In the genomic region with DNA sequence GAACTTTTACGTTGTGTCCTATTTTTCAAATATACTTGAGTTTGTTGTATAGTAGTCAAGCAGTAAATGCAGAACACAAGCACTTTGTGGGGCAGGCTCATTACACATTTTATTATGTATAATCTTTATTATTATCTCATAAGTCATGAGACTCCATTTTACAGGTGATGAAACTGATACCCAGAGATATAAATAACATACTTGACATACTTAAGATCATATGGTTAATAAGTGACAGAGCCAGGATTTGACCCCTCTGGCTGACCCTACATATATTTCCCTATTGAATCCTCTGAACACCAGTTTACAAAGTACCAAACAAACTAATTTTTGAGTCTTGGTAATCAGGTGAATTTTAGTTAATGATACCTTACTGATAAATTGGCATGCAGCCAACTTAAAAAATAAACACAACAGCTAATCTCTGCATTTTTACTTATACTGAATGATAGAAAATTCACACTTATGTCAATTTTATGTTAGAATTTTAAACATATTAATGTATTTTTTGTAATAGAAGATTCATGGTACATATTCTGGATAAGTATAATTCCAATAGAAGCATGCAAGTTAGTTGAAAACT, we compare ENCODE assay signal across 18 cellular contexts.
"Had no signal": no experiment of that assay in that cellular context is flagged by ENCODE, and none has a peak within 500 bp of the region (broad histone marks: within the 10 kb centered on the region; RNA-seq: fewer than 3 reads in every experiment).

No MANE protein-coding gene starts in this region.

- H3K9me3 ChIP-seq: breast epithelium, prostate gland, sigmoid colon had no signal

- H2AFZ ChIP-seq: hepatocyte had no signal

- H3K27ac ChIP-seq: breast epithelium, prostate gland, sigmoid colon had no signal

- H3K27me3 ChIP-seq: breast epithelium, hepatocyte, sigmoid colon had no signal

- H3K27ac Mint-ChIP-seq: activated CD4-positive, alpha-beta memory T cell treated with anti-CD3 and anti-CD28 coated beads for 36 hours; activated naive CD8-positive, alpha-beta T cell; endodermal cell; nephron had no signal

- H3K4me1 ChIP-seq: breast epithelium, prostate gland, sigmoid colon had no signal

- DNase-seq: activated CD4-positive, alpha-beta memory T cell treated with anti-CD3 and anti-CD28 coated beads for 36 hours; activated CD4-positive, alpha-beta T cell treated with anti-CD3 and anti-CD28 coated beads for 1 hour; activated gamma-delta T cell; activated T-cell treated with anti-CD3 and anti-CD28 coated beads, Interleukin-2, amount 50 U/mL, for 48 hours; anterior cingulate cortex; endodermal cell; erythroblast; kidney glomerular epithelial cell; mesendoderm; occipital lobe; sigmoid colon; stimulated activated naive CD4-positive, alpha-beta T cell treated with Interleukin-2 at 50 U/mL for 16 hours; trophoblast cell had no signal

- H3K36me3 ChIP-seq: breast epithelium, prostate gland, sigmoid colon had no signal

- H3K27me3 Mint-ChIP-seq: activated CD4-positive, alpha-beta memory T cell treated with anti-CD3 and anti-CD28 coated beads for 36 hours; activated naive CD8-positive, alpha-beta T cell had no signal

- H3K79me2 ChIP-seq: hepatocyte had no signal

- H3K4me3 Mint-ChIP-seq: activated CD4-positive, alpha-beta memory T cell treated with anti-CD3 and anti-CD28 coated beads for 36 hours; activated naive CD8-positive, alpha-beta T cell; endodermal cell; nephron had no signal

- H3K4me2 ChIP-seq: hepatocyte had no signal

- H3K9me3 Mint-ChIP-seq: nephron had no signal

- H3K36me3 Mint-ChIP-seq: activated CD4-positive, alpha-beta memory T cell treated with anti-CD3 and anti-CD28 coated beads for 36 hours; activated naive CD8-positive, alpha-beta T cell had no signal

- H3K4me3 ChIP-seq: breast epithelium, hepatocyte, prostate gland, sigmoid colon had no signal
